In genomic region chr9:104279535-104280215, GRCh38 we compare ENCODE assay signal across 14 cellular contexts.
DNase-seq lines count a peak whose midpoint lies in the region; ATAC-seq and TF ChIP-seq lines count a peak whose summit lies in the region.
"Had no signal": no experiment of that assay in that cellular context is flagged by ENCODE, and none has a peak within 500 bp of the region (broad histone marks: within the 10 kb centered on the region; RNA-seq: fewer than 3 reads in every experiment).

No MANE protein-coding gene starts in this region.

- in situ Hi-C loops in Caki2 (cut with HindIII; ENCODE audit: low pct_unique_long_range_greater_than_20kb, low sequenced_read_pairs) (no loop called here), mammary epithelial cell (cut with MboI; ENCODE audit: low sequenced_read_pairs in 2 of 2) (no loop called here)

- no peak overlapping the region for H3K4me3 ChIP-seq in mammary epithelial cell (replicated peaks in 1 of 3; ENCODE audit: insufficient read depth in 1 of 3, low read depth in 2 of 3, low read length in 3 of 3)
- H3K4me3 ChIP-seq in neural progenitor cell = no peak overlapping the region
- H3K4me3 ChIP-seq: HAP-1, SJCRH30 had no signal

- TF ChIP-seq CTCF in mammary epithelial cell (conservative IDR thresholded peaks at IDR 0.05 in 1 of 2, IDR thresholded peaks at IDR 0.05 in 1 of 2; ENCODE audit: extremely low read depth in 1 of 2, insufficient read depth in 1 of 2, low read depth in 1 of 2, low read length in 2 of 2) = no peak
- no peak for TF ChIP-seq CTCF in neural progenitor cell (IDR thresholded peaks at IDR 0.05)

- H3K36me3 ChIP-seq in mammary epithelial cell (ENCODE audit: insufficient read depth, low read length) (no peaks in the 10 kb centered on the region), neural progenitor cell (no peaks in the 10 kb centered on the region)
- H3K36me3 ChIP-seq: HAP-1, SJCRH30 had no signal

- dilution Hi-C loops in mammary epithelial cell (cut with HindIII; ENCODE audit: low sequenced_read_pairs) = no loop called here

- H4K20me1 ChIP-seq in mammary epithelial cell (ENCODE audit: insufficient read depth, low read length) (no peaks in the 10 kb centered on the region), neural progenitor cell (ENCODE audit: low read depth) (no peaks in the 10 kb centered on the region)

- H3K9me3 ChIP-seq in mammary epithelial cell (replicated peaks; ENCODE audit: insufficient read depth, low read length) = no peaks in the 10 kb centered on the region
- H3K9me3 ChIP-seq in neural progenitor cell (ENCODE audit: low read depth) = no peaks in the 10 kb centered on the region
- H3K9me3 ChIP-seq: HAP-1, SJCRH30 had no signal

- H3K9ac ChIP-seq in mammary epithelial cell (ENCODE audit: insufficient read depth, low read length) (no peak overlapping the region), neural progenitor cell (no peak overlapping the region)

- BruUV-seq in mammary epithelial cell (replicated peaks; lab: Mats Ljungman, UMichigan) = no TSS peak

- no peaks in the 10 kb centered on the region for H3K9me3 Mint-ChIP-seq in neural progenitor cell
- H3K9me3 Mint-ChIP-seq: activated naive CD4-positive, alpha-beta T cell treated with anti-CD3 and anti-CD28 coated beads, Interleukin-2, amount 10 ng/mL, durations not matched to agents 7 days and 5 days had no signal

- no peaks in the 10 kb centered on the region for H3K79me2 ChIP-seq in mammary epithelial cell (ENCODE audit: insufficient read depth, low read length)
- H3K79me2 ChIP-seq in neural progenitor cell (ENCODE audit: low read depth) = no peaks in the 10 kb centered on the region

- DNase-seq in Caki2 (ENCODE audit: low read depth) (peak; percentile 8), M059J (ENCODE audit: low read depth) (peak; percentile 13), mammary epithelial cell (peak; percentile 12), left lobe of liver (ENCODE audit: low spot score) (no peak), 8988T (no peak), NAMALWA (ENCODE audit: low spot score) (no peak), neural progenitor cell (ENCODE audit: low spot score) (no peak)
- DNase-seq: activated naive CD4-positive, alpha-beta T cell treated with anti-CD3 and anti-CD28 coated beads, Interleukin-2, amount 10 ng/mL, durations not matched to agents 7 days and 5 days; DND-41; NCI-H748 treated with DMSO at 0.1 percent for 48 hours had no signal

- no peak overlapping the region for H3K4me3 Mint-ChIP-seq in neural progenitor cell
- H3K4me3 Mint-ChIP-seq: activated naive CD4-positive, alpha-beta T cell treated with anti-CD3 and anti-CD28 coated beads, Interleukin-2, amount 10 ng/mL, durations not matched to agents 7 days and 5 days; B cell had no signal

- WGBS in mammary epithelial cell (ENCODE audit: low coverage, missing lambda C conversion rate) = 55% methylated on average over 2 of the region's 2 CpGs

- H3K27me3 Mint-ChIP-seq in neural progenitor cell (ENCODE audit: insufficient read depth, low read depth) = no peaks in the 10 kb centered on the region
- H3K27me3 Mint-ChIP-seq: activated naive CD4-positive, alpha-beta T cell treated with anti-CD3 and anti-CD28 coated beads, Interleukin-2, amount 10 ng/mL, durations not matched to agents 7 days and 5 days; B cell had no signal

- no peaks in the 10 kb centered on the region for H3K36me3 Mint-ChIP-seq in neural progenitor cell
- H3K36me3 Mint-ChIP-seq: activated naive CD4-positive, alpha-beta T cell treated with anti-CD3 and anti-CD28 coated beads, Interleukin-2, amount 10 ng/mL, durations not matched to agents 7 days and 5 days had no signal

- CTCF ChIA-PET in mammary epithelial cell (lab: Charles Lee; ENCODE audit: low non-redundant PET) = no interaction called here

- no peaks in the 10 kb centered on the region for H3K27me3 ChIP-seq in mammary epithelial cell (ENCODE audit: insufficient read depth, low read length)
- no peaks in the 10 kb centered on the region for H3K27me3 ChIP-seq in neural progenitor cell
- H3K27me3 ChIP-seq: SJCRH30 had no signal

- H3K4me1 Mint-ChIP-seq in neural progenitor cell = no peaks in the 10 kb centered on the region
- H3K4me1 Mint-ChIP-seq: activated naive CD4-positive, alpha-beta T cell treated with anti-CD3 and anti-CD28 coated beads, Interleukin-2, amount 10 ng/mL, durations not matched to agents 7 days and 5 days; B cell had no signal

- H3F3A ChIP-seq in neural progenitor cell (ENCODE audit: low read depth) = no peaks in the 10 kb centered on the region

- peak; percentile 44 for ATAC-seq in left lobe of liver
- no peak for ATAC-seq in HG03565 (IDR thresholded peaks at IDR 0.05; ENCODE audit: unreplicated experiment)

- intact Hi-C loops in mammary epithelial cell (cut with micrococcal nuclease) = loop anchor here (10.0 kb wide), 1 partner anchor 185 kb away; the partner anchor contains the start of gene SMC2

- H3K27ac ChIP-seq in mammary epithelial cell (ENCODE audit: insufficient read depth, low read depth, low read length) (no peak overlapping the region), neural progenitor cell (no peak overlapping the region)
- H3K27ac ChIP-seq: SJCRH30 had no signal

- H2AFZ ChIP-seq in mammary epithelial cell (ENCODE audit: low read depth, low read length) (no peak overlapping the region), neural progenitor cell (replicated peaks) (no peak overlapping the region)

- no peak overlapping the region for H3K27ac Mint-ChIP-seq in neural progenitor cell
- H3K27ac Mint-ChIP-seq: activated naive CD4-positive, alpha-beta T cell treated with anti-CD3 and anti-CD28 coated beads, Interleukin-2, amount 10 ng/mL, durations not matched to agents 7 days and 5 days; B cell had no signal

- H3K4me1 ChIP-seq in mammary epithelial cell (ENCODE audit: insufficient read depth, low read length) (peaks cover 2% of the 10 kb centered on the region), neural progenitor cell (no peaks in the 10 kb centered on the region)
- H3K4me1 ChIP-seq: HAP-1 had no signal

- H3K4me2 ChIP-seq in mammary epithelial cell (ENCODE audit: insufficient read depth, low read depth, low read length) = no peak overlapping the region
- H3K4me2 ChIP-seq in neural progenitor cell = no peak overlapping the region

Comparison
In these comparisons a context has a peak if more than half of its experiments do, and no peak if none do; other contexts are left out.
1. DNase-seq: peak in Caki2 (single experiment), M059J (single experiment) and mammary epithelial cell (single experiment); none in left lobe of liver (single experiment), 8988T (single experiment), NAMALWA (single experiment) and neural progenitor cell (single experiment).